Comparison of ENCODE assay signal across 22 cellular contexts in genomic region chr6:69861986-69862385, GRCh38. TPM values are rescaled to one million over a fixed set of nuclear protein-coding genes. Genes with fewer than 3 reads are reported as not detected.
DNase-seq lines count a peak whose midpoint lies in the region; FAIRE-seq and TF ChIP-seq lines count a peak whose summit lies in the region.
"Had no signal": no experiment of that assay in that cellular context is flagged by ENCODE, and none has a peak within 500 bp of the region (broad histone marks: within the 10 kb centered on the region; RNA-seq: fewer than 3 reads in every experiment).

No MANE protein-coding gene starts in this region.

- H3K36me3 ChIP-seq in thyroid gland: no peaks in the 10 kb centered on the region
- H3K36me3 ChIP-seq: BLaER1, suprapubic skin had no signal

- intact Hi-C loops in thyroid gland (cut with DNase I): no loop called here

- H3K9me3 ChIP-seq in thyroid gland: no peaks in the 10 kb centered on the region
- H3K9me3 ChIP-seq: BLaER1, suprapubic skin had no signal

- TF ChIP-seq CTCF in choroid plexus epithelial cell (conservative IDR thresholded peaks at IDR 0.05; ENCODE audit: low read depth, low read length): no peak
- TF ChIP-seq CTCF in thyroid gland (IDR thresholded peaks at IDR 0.05): no peak

- 86 to 87% methylated on average over 3 of the region's 3 CpGs for WGBS in thyroid gland, 2 donors

- no peak for TF ChIP-seq POLR2A in thyroid gland (IDR thresholded peaks at IDR 0.05)

- FAIRE-seq in urothelium cell line (lab: Jason Lieb, UNC): no peak

- H3K27me3 ChIP-seq in thyroid gland: no peaks in the 10 kb centered on the region
- H3K27me3 ChIP-seq: suprapubic skin had no signal

- H3K27ac ChIP-seq in thyroid gland: no peak overlapping the region
- H3K27ac ChIP-seq: 22Rv1, BLaER1, hepatocyte, spleen, suprapubic skin had no signal

- peaks cover 0 to 8% of the 10 kb centered on the region in 2 donors for H3K4me1 ChIP-seq in thyroid gland

- DNase-seq in NCI-H2107 treated with DMSO at 0.1 percent for 48 hours (lab: John Stamatoyannopoulos, UW; ENCODE audit: unreplicated experiment): peak; percentile 20
- no peak for DNase-seq in NCI-H2107 (lab: John Stamatoyannopoulos, UW)
- peak; percentile 34 for DNase-seq in NCI-H446 treated with DMSO at 0.1 percent for 48 hours (lab: John Stamatoyannopoulos, UW)
- DNase-seq in choroid plexus epithelial cell (ENCODE audit: low read depth): peak; percentile 4
- peak; percentile 10 for DNase-seq in urothelium cell line (ENCODE audit: low spot score)
- no peak for DNase-seq in thyroid gland
- DNase-seq in central memory CD4-positive, alpha-beta T cell: no peak
- DNase-seq in stimulated activated CD4-positive, alpha-beta T cell treated with anti-CD3 and anti-CD28 coated beads, Interleukin-12 subunit alpha, Interleukin-12 subunit beta, amount 100 ng/mL, for 4 hours: no peak
- DNase-seq: activated CD4-positive, alpha-beta T cell treated with anti-CD3 and anti-CD28 coated beads for 4 hours; activated gamma-delta T cell; amniotic stem cell; kidney glomerular epithelial cell; MM.1S; NCI-H1694 treated with DMSO at 0.1 percent for 48 hours; nephron progenitor cell; PC-3; spleen; T-helper 9 cell had no signal

- H3K4me3 ChIP-seq in choroid plexus epithelial cell (ENCODE audit: low read depth, low read length): no peak overlapping the region
- no peak overlapping the region for H3K4me3 ChIP-seq in thyroid gland (replicated peaks in 1 of 3)
- H3K4me3 ChIP-seq: BLaER1, hepatocyte, spleen, suprapubic skin had no signal

RNA-seq across cellular contexts. Expression of gene COL19A1, which starts 4.4 kb away (rescaled TPM):
- total RNA-seq in thyroid gland: not detected
- total RNA-seq: PC-3 had no signal

Comparison
In these comparisons a context has a peak if more than half of its experiments do, and no peak if none do; other contexts are left out.
1. DNase-seq: peak in NCI-H2107 treated with DMSO at 0.1 percent for 48 hours (single experiment), NCI-H446 treated with DMSO at 0.1 percent for 48 hours (single experiment), choroid plexus epithelial cell (single experiment) and urothelium cell line (single experiment); none in NCI-H2107 (single experiment), thyroid gland (0 of 2), central memory CD4-positive, alpha-beta T cell (single experiment) and stimulated activated CD4-positive, alpha-beta T cell treated with anti-CD3 and anti-CD28 coated beads, Interleukin-12 subunit alpha, Interleukin-12 subunit beta, amount 100 ng/mL, for 4 hours (single experiment).